Comparison of ENCODE assay signal across 1 cellular context in genomic region chr11:78192223-78192719, GRCh38.
TF ChIP-seq lines count a peak whose summit lies in the region.

No MANE protein-coding gene starts in this region.

TF ChIP-seq in HepG2, 621 proteins besides CTCF, POLR2A, EP300 and RAD21 (continues in another document):
- TF ChIP-seq ZNF773 (CRISPR knock-in tag; IDR thresholded peaks at IDR 0.05; ENCODE audit: borderline replicate concordance) (no peak), ZNF562 (CRISPR knock-in tag; IDR thresholded peaks at IDR 0.05; ENCODE audit: borderline replicate concordance) (no peak), AHR (CRISPR knock-in tag; IDR thresholded peaks at IDR 0.05) (no peak), ZNF292 (CRISPR knock-in tag; IDR thresholded peaks at IDR 0.05; ENCODE audit: borderline replicate concordance, low read depth) (no peak), AGO2 (optimal IDR thresholded peaks at IDR 0.05; ENCODE audit: low read depth, low read length) (no peak), NCOA5 (CRISPR knock-in tag; IDR thresholded peaks at IDR 0.05) (no peak), TSC22D2 (CRISPR knock-in tag; IDR thresholded peaks at IDR 0.05; ENCODE audit: borderline replicate concordance) (no peak), NFIC (IDR thresholded peaks at IDR 0.05; ENCODE audit: low read length) (no peak), ZNF230 (CRISPR knock-in tag; IDR thresholded peaks at IDR 0.05) (no peak), ZNF850 (CRISPR knock-in tag; conservative IDR thresholded peaks at IDR 0.05) (no peak), SKI (IDR thresholded peaks at IDR 0.05; ENCODE audit: partially characterized antibody) (peak; percentile 45), KMT2A (CRISPR knock-in tag; IDR thresholded peaks at IDR 0.05) (no peak), TEAD3 (CRISPR knock-in tag; optimal IDR thresholded peaks at IDR 0.05; ENCODE audit: borderline replicate concordance) (peak; percentile 6), IKZF5 (CRISPR knock-in tag; IDR thresholded peaks at IDR 0.05) (peak; percentile 23; the same call in 1 of the 2 replicates), RXRA (CRISPR knock-in tag; IDR thresholded peaks at IDR 0.05) (peak; percentile 48; the same call in 1 of the 2 replicates), SUZ12 (IDR thresholded peaks at IDR 0.05; ENCODE audit: low read depth, low read length) (no peak), ZNF569 (CRISPR knock-in tag; IDR thresholded peaks at IDR 0.05; ENCODE audit: borderline replicate concordance) (no peak), RELA (CRISPR knock-in tag; IDR thresholded peaks at IDR 0.05) (no peak), TERF1 (CRISPR knock-in tag; IDR thresholded peaks at IDR 0.05) (no peak), GPBP1L1 (CRISPR knock-in tag; IDR thresholded peaks at IDR 0.05) (no peak), ARNT (IDR thresholded peaks at IDR 0.05) (no peak), ZNF564 (CRISPR knock-in tag; IDR thresholded peaks at IDR 0.05) (no peak), SAFB2 (CRISPR knock-in tag; IDR thresholded peaks at IDR 0.05; ENCODE audit: borderline replicate concordance, low read depth) (no peak), CREB1 (IDR thresholded peaks at IDR 0.05) (no peak), CREB1 (CRISPR knock-in tag; IDR thresholded peaks at IDR 0.05) (no peak), ZNF605 (CRISPR knock-in tag; IDR thresholded peaks at IDR 0.05) (0 out of 2 replicates have a peak, but pooled peaks have one; percentile 32), ZKSCAN1 (IDR thresholded peaks at IDR 0.05; ENCODE audit: low read length) (no peak), ZNF878 (CRISPR knock-in tag; IDR thresholded peaks at IDR 0.05) (no peak), SRF (IDR thresholded peaks at IDR 0.05; ENCODE audit: low read depth, low read length) (no peak), ZNF382 (CRISPR knock-in tag; IDR thresholded peaks at IDR 0.05; ENCODE audit: borderline replicate concordance) (no peak), ZNF572 (CRISPR knock-in tag; IDR thresholded peaks at IDR 0.05) (0 out of 2 replicates have a peak, but pooled peaks have one; percentile 25), ZNF687 (CRISPR knock-in tag; IDR thresholded peaks at IDR 0.05) (peak; percentile 63), KLF12 (CRISPR knock-in tag; IDR thresholded peaks at IDR 0.05; ENCODE audit: borderline replicate concordance) (no peak), CENPBD1 (CRISPR knock-in tag; IDR thresholded peaks at IDR 0.05; ENCODE audit: borderline replicate concordance, low read depth) (no peak)
- TF ChIP-seq, protein P1, sequence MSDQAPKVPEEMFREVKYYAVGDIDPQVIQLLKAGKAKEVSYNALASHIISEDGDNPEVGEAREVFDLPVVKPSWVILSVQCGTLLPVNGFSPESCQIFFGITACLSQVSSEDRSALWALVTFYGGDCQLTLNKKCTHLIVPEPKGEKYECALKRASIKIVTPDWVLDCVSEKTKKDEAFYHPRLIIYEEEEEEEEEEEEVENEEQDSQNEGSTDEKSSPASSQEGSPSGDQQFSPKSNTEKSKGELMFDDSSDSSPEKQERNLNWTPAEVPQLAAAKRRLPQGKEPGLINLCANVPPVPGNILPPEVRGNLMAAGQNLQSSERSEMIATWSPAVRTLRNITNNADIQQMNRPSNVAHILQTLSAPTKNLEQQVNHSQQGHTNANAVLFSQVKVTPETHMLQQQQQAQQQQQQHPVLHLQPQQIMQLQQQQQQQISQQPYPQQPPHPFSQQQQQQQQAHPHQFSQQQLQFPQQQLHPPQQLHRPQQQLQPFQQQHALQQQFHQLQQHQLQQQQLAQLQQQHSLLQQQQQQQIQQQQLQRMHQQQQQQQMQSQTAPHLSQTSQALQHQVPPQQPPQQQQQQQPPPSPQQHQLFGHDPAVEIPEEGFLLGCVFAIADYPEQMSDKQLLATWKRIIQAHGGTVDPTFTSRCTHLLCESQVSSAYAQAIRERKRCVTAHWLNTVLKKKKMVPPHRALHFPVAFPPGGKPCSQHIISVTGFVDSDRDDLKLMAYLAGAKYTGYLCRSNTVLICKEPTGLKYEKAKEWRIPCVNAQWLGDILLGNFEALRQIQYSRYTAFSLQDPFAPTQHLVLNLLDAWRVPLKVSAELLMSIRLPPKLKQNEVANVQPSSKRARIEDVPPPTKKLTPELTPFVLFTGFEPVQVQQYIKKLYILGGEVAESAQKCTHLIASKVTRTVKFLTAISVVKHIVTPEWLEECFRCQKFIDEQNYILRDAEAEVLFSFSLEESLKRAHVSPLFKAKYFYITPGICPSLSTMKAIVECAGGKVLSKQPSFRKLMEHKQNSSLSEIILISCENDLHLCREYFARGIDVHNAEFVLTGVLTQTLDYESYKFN (CRISPR knock-in tag; conservative IDR thresholded peaks at IDR 0.05) = peak; percentile 29
- TF ChIP-seq, protein P2, sequence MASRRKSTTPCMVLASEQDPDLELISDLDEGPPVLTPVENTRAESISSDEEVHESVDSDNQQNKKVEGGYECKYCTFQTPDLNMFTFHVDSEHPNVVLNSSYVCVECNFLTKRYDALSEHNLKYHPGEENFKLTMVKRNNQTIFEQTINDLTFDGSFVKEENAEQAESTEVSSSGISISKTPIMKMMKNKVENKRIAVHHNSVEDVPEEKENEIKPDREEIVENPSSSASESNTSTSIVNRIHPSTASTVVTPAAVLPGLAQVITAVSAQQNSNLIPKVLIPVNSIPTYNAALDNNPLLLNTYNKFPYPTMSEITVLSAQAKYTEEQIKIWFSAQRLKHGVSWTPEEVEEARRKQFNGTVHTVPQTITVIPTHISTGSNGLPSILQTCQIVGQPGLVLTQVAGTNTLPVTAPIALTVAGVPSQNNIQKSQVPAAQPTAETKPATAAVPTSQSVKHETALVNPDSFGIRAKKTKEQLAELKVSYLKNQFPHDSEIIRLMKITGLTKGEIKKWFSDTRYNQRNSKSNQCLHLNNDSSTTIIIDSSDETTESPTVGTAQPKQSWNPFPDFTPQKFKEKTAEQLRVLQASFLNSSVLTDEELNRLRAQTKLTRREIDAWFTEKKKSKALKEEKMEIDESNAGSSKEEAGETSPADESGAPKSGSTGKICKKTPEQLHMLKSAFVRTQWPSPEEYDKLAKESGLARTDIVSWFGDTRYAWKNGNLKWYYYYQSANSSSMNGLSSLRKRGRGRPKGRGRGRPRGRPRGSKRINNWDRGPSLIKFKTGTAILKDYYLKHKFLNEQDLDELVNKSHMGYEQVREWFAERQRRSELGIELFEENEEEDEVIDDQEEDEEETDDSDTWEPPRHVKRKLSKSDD (CRISPR knock-in tag; IDR thresholded peaks at IDR 0.05; ENCODE audit: low read depth) = no peak
- TF ChIP-seq, protein P3, sequence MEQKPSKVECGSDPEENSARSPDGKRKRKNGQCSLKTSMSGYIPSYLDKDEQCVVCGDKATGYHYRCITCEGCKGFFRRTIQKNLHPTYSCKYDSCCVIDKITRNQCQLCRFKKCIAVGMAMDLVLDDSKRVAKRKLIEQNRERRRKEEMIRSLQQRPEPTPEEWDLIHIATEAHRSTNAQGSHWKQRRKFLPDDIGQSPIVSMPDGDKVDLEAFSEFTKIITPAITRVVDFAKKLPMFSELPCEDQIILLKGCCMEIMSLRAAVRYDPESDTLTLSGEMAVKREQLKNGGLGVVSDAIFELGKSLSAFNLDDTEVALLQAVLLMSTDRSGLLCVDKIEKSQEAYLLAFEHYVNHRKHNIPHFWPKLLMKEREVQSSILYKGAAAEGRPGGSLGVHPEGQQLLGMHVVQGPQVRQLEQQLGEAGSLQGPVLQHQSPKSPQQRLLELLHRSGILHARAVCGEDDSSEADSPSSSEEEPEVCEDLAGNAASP (CRISPR knock-in tag; IDR thresholded peaks at IDR 0.05; ENCODE audit: borderline replicate concordance) = 0 out of 2 replicates have a peak, but pooled peaks have one; percentile 39
- TF ChIP-seq, protein P4, sequence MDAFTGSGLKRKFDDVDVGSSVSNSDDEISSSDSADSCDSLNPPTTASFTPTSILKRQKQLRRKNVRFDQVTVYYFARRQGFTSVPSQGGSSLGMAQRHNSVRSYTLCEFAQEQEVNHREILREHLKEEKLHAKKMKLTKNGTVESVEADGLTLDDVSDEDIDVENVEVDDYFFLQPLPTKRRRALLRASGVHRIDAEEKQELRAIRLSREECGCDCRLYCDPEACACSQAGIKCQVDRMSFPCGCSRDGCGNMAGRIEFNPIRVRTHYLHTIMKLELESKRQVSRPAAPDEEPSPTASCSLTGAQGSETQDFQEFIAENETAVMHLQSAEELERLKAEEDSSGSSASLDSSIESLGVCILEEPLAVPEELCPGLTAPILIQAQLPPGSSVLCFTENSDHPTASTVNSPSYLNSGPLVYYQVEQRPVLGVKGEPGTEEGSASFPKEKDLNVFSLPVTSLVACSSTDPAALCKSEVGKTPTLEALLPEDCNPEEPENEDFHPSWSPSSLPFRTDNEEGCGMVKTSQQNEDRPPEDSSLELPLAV (CRISPR knock-in tag; conservative IDR thresholded peaks at IDR 0.05; ENCODE audit: low read depth) = no peak
- TF ChIP-seq, protein P5, sequence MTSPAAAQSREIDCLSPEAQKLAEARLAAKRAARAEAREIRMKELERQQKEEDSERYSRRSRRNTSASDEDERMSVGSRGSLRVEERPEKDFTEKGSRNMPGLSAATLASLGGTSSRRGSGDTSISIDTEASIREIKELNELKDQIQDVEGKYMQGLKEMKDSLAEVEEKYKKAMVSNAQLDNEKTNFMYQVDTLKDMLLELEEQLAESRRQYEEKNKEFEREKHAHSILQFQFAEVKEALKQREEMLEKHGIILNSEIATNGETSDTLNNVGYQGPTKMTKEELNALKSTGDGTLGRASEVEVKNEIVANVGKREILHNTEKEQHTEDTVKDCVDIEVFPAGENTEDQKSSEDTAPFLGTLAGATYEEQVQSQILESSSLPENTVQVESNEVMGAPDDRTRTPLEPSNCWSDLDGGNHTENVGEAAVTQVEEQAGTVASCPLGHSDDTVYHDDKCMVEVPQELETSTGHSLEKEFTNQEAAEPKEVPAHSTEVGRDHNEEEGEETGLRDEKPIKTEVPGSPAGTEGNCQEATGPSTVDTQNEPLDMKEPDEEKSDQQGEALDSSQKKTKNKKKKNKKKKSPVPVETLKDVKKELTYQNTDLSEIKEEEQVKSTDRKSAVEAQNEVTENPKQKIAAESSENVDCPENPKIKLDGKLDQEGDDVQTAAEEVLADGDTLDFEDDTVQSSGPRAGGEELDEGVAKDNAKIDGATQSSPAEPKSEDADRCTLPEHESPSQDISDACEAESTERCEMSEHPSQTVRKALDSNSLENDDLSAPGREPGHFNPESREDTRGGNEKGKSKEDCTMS (CRISPR knock-in tag; conservative IDR thresholded peaks at IDR 0.05) = no peak
- TF ChIP-seq, protein P6, sequence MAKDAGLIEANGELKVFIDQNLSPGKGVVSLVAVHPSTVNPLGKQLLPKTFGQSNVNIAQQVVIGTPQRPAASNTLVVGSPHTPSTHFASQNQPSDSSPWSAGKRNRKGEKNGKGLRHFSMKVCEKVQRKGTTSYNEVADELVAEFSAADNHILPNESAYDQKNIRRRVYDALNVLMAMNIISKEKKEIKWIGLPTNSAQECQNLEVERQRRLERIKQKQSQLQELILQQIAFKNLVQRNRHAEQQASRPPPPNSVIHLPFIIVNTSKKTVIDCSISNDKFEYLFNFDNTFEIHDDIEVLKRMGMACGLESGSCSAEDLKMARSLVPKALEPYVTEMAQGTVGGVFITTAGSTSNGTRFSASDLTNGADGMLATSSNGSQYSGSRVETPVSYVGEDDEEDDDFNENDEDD (CRISPR knock-in tag; IDR thresholded peaks at IDR 0.05; ENCODE audit: borderline replicate concordance) = no peak
